19 cellular contexts compared by ENCODE assay signal in genomic region chr3:181568248-181568647, GRCh38.
"Had no signal": no experiment of that assay in that cellular context is flagged by ENCODE, and none has a peak within 500 bp of the region (broad histone marks: within the 10 kb centered on the region; RNA-seq: fewer than 3 reads in every experiment).

No MANE protein-coding gene starts in this region.

- H3K9me3 ChIP-seq: gastrocnemius medialis, heart left ventricle, mucosa of descending colon, prostate gland, suprapubic skin had no signal

- H3K4me3 ChIP-seq: gastrocnemius medialis, heart left ventricle, mucosa of descending colon, prostate gland, skin epidermis, suprapubic skin had no signal

- ATAC-seq: activated T-cell treated with anti-CD3 and anti-CD28 coated beads, Interleukin-2, amount 50 U/mL, for 4 hours; gastrocnemius medialis; heart left ventricle; left ventricle myocardium superior; mucosa of descending colon; right cardiac atrium; stimulated activated naive CD8-positive, alpha-beta T cell treated with anti-CD3 and anti-CD28 coated beads, Interleukin-15, Interleukin-2, amounts not matched to agents 100 U/mL and 50 U/mL, for 24 hours had no signal

- H3K27me3 ChIP-seq: gastrocnemius medialis, heart left ventricle, suprapubic skin had no signal

- H3K4me1 ChIP-seq: gastrocnemius medialis, prostate gland, suprapubic skin had no signal

- H3K27ac ChIP-seq: gastrocnemius medialis, heart left ventricle, prostate gland, skin epidermis, suprapubic skin had no signal

- H3K36me3 ChIP-seq: gastrocnemius medialis, heart left ventricle, prostate gland, suprapubic skin had no signal

- DNase-seq: activated CD4-positive, alpha-beta T cell treated with anti-CD3 and anti-CD28 coated beads, Interleukin-2, amount 10 ng/mL, durations not matched to agents 7 days and 5 days; activated CD8-positive, alpha-beta memory T cell treated with anti-CD3 and anti-CD28 coated beads, Interleukin-2, amount 50 U/mL, for 4 hours; activated naive CD4-positive, alpha-beta T cell treated with anti-CD3 and anti-CD28 coated beads, Interleukin-2, amount 10 ng/mL, durations not matched to agents 7 days and 5 days; activated T-cell treated with anti-CD3 and anti-CD28 coated beads, Interleukin-2, amount 50 U/mL, for 4 hours; aorta; effector CD8-positive, alpha-beta T cell; gastrocnemius medialis; heart left ventricle; left ventricle myocardium superior; mesenchymal stem cell; mucosa of descending colon; naive B cell; right cardiac atrium; stimulated activated naive CD8-positive, alpha-beta T cell treated with anti-CD3 and anti-CD28 coated beads, Interleukin-15, Interleukin-2, amounts not matched to agents 100 U/mL and 50 U/mL, for 24 hours; T1000; trophoblast cell had no signal
